23 cellular contexts compared by ENCODE assay signal in the genomic region with DNA sequence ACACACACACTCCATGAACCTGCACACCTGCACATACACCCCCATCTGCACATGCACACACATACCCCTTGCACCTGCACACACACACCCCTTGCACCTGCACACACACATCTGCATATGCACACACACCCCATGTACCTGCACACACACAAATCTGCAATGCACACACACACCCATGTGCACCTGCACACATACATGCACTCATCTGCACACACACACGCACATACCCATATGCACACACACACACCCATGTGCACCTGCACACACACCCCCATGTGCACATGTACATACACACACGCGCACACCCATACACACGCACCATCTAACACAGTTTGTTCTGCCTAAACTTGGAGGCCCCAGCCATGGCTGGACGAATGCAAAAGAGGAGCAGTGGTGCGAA.
"Had no signal": no experiment of that assay in that cellular context is flagged by ENCODE, and none has a peak within 500 bp of the region (broad histone marks: within the 10 kb centered on the region; RNA-seq: fewer than 3 reads in every experiment).

No MANE protein-coding gene starts in this region.

- H3K9me3 ChIP-seq: prostate gland, suprapubic skin, transverse colon had no signal

- ATAC-seq: activated CD8-positive, alpha-beta memory T cell treated with anti-CD3 and anti-CD28 coated beads, Interleukin-2, amount 10 ng/mL, durations not matched to agents 7 days and 5 days; activated CD8-positive, alpha-beta T cell treated with anti-CD3 and anti-CD28 coated beads for 36 hours; left lobe of liver; stimulated activated naive CD8-positive, alpha-beta T cell treated with anti-CD3 and anti-CD28 coated beads, Interleukin-15, amount 100 ng/mL, for 72 hours had no signal

- H3K4me1 ChIP-seq: prostate gland, suprapubic skin had no signal

- H3K9me3 Mint-ChIP-seq: activated B cell treated with CpG ODN at 0.5 μM for 24 hours; activated CD4-positive, alpha-beta T cell treated with anti-CD3 and anti-CD28 coated beads, Interleukin-2, amount 10 ng/mL, durations not matched to agents 7 days and 5 days; activated CD8-positive, alpha-beta T cell treated with anti-CD3 and anti-CD28 coated beads for 36 hours; activated naive CD4-positive, alpha-beta T cell treated with anti-CD3 and anti-CD28 coated beads, Interleukin-2, amount 10 ng/mL, durations not matched to agents 7 days and 5 days; dendritic cell treated with granulocyte-macrophage colony-stimulating factor and Interleukin-4, amounts not matched to agents 40 ng/mL and 50 ng/mL, for 4 days; immature natural killer cell; naive B cell; neural crest cell; stimulated activated naive CD8-positive, alpha-beta T cell treated with anti-CD3 and anti-CD28 coated beads, Interleukin-15, amount 100 ng/mL, for 72 hours had no signal

- H3K36me3 ChIP-seq: prostate gland, suprapubic skin, transverse colon had no signal

- H3K4me1 Mint-ChIP-seq: activated CD4-positive, alpha-beta T cell treated with anti-CD3 and anti-CD28 coated beads, Interleukin-2, amount 10 ng/mL, durations not matched to agents 7 days and 5 days; activated CD8-positive, alpha-beta memory T cell treated with anti-CD3 and anti-CD28 coated beads, Interleukin-2, amount 10 ng/mL, durations not matched to agents 7 days and 5 days; activated naive CD4-positive, alpha-beta T cell treated with anti-CD3 and anti-CD28 coated beads, Interleukin-2, amount 10 ng/mL, durations not matched to agents 7 days and 5 days; immature natural killer cell; stimulated activated naive CD8-positive, alpha-beta T cell treated with anti-CD3 and anti-CD28 coated beads, Interleukin-15, amount 100 ng/mL, for 72 hours had no signal

- H3K27ac Mint-ChIP-seq: activated B cell treated with CpG ODN at 0.5 μM for 24 hours; activated CD4-positive, alpha-beta T cell treated with anti-CD3 and anti-CD28 coated beads, Interleukin-2, amount 10 ng/mL, durations not matched to agents 7 days and 5 days; activated CD8-positive, alpha-beta memory T cell treated with anti-CD3 and anti-CD28 coated beads, Interleukin-2, amount 10 ng/mL, durations not matched to agents 7 days and 5 days; activated CD8-positive, alpha-beta T cell treated with anti-CD3 and anti-CD28 coated beads for 36 hours; activated naive CD4-positive, alpha-beta T cell treated with anti-CD3 and anti-CD28 coated beads, Interleukin-2, amount 10 ng/mL, durations not matched to agents 7 days and 5 days; immature natural killer cell; naive B cell; stimulated activated naive CD8-positive, alpha-beta T cell treated with anti-CD3 and anti-CD28 coated beads, Interleukin-15, amount 100 ng/mL, for 72 hours had no signal

- H3K27me3 ChIP-seq: suprapubic skin, transverse colon had no signal

- H3K4me3 Mint-ChIP-seq: activated B cell treated with CpG ODN at 0.5 μM for 24 hours; activated CD4-positive, alpha-beta T cell treated with anti-CD3 and anti-CD28 coated beads, Interleukin-2, amount 10 ng/mL, durations not matched to agents 7 days and 5 days; activated CD8-positive, alpha-beta memory T cell treated with anti-CD3 and anti-CD28 coated beads, Interleukin-2, amount 10 ng/mL, durations not matched to agents 7 days and 5 days; activated CD8-positive, alpha-beta T cell treated with anti-CD3 and anti-CD28 coated beads for 36 hours; activated naive CD4-positive, alpha-beta T cell treated with anti-CD3 and anti-CD28 coated beads, Interleukin-2, amount 10 ng/mL, durations not matched to agents 7 days and 5 days; dendritic cell treated with granulocyte-macrophage colony-stimulating factor and Interleukin-4, amounts not matched to agents 40 ng/mL and 50 ng/mL, for 4 days; immature natural killer cell; stimulated activated naive CD8-positive, alpha-beta T cell treated with anti-CD3 and anti-CD28 coated beads, Interleukin-15, amount 100 ng/mL, for 72 hours had no signal

- H3K36me3 Mint-ChIP-seq: activated CD8-positive, alpha-beta memory T cell treated with anti-CD3 and anti-CD28 coated beads, Interleukin-2, amount 10 ng/mL, durations not matched to agents 7 days and 5 days; activated naive CD4-positive, alpha-beta T cell treated with anti-CD3 and anti-CD28 coated beads, Interleukin-2, amount 10 ng/mL, durations not matched to agents 7 days and 5 days; immature natural killer cell had no signal

- DNase-seq: activated B cell treated with CpG ODN at 0.5 μM for 24 hours; activated CD4-positive, alpha-beta T cell treated with anti-CD3 and anti-CD28 coated beads, Interleukin-2, amount 10 ng/mL, durations not matched to agents 7 days and 5 days; activated CD8-positive, alpha-beta memory T cell treated with anti-CD3 and anti-CD28 coated beads, Interleukin-2, amount 10 ng/mL, durations not matched to agents 7 days and 5 days; activated CD8-positive, alpha-beta T cell treated with anti-CD3 and anti-CD28 coated beads for 36 hours; activated effector memory CD4-positive, alpha-beta T cell treated with anti-CD3 and anti-CD28 coated beads, Interleukin-2, amount 50 U/mL, for 16 hours; activated naive CD4-positive, alpha-beta T cell treated with anti-CD3 and anti-CD28 coated beads, Interleukin-2, amount 10 ng/mL, durations not matched to agents 7 days and 5 days; activated T-cell treated with anti-CD3 and anti-CD28 coated beads for 4 hours; effector CD4-positive, alpha-beta T cell; erythroblast; foreskin fibroblast; immature natural killer cell; naive B cell; stimulated activated CD4-positive, alpha-beta T cell treated with anti-CD3 and anti-CD28 coated beads, Interleukin-4, amount 100 ng/mL, for 4 hours; stimulated activated naive CD8-positive, alpha-beta T cell treated with anti-CD3 and anti-CD28 coated beads, Interleukin-15, amount 100 ng/mL, for 72 hours; T-helper 1 cell; T-helper 9 cell; transverse colon had no signal

- H3K4me3 ChIP-seq: lung, prostate gland, suprapubic skin, transverse colon had no signal

- H3K27me3 Mint-ChIP-seq: activated B cell treated with CpG ODN at 0.5 μM for 24 hours; activated CD4-positive, alpha-beta T cell treated with anti-CD3 and anti-CD28 coated beads, Interleukin-2, amount 10 ng/mL, durations not matched to agents 7 days and 5 days; activated CD8-positive, alpha-beta memory T cell treated with anti-CD3 and anti-CD28 coated beads, Interleukin-2, amount 10 ng/mL, durations not matched to agents 7 days and 5 days; activated CD8-positive, alpha-beta T cell treated with anti-CD3 and anti-CD28 coated beads for 36 hours; activated naive CD4-positive, alpha-beta T cell treated with anti-CD3 and anti-CD28 coated beads, Interleukin-2, amount 10 ng/mL, durations not matched to agents 7 days and 5 days; dendritic cell treated with granulocyte-macrophage colony-stimulating factor and Interleukin-4, amounts not matched to agents 40 ng/mL and 50 ng/mL, for 4 days; naive B cell; stimulated activated naive CD8-positive, alpha-beta T cell treated with anti-CD3 and anti-CD28 coated beads, Interleukin-15, amount 100 ng/mL, for 72 hours had no signal

- H3K27ac ChIP-seq: prostate gland, suprapubic skin had no signal
